ENCODE assay signal across 8 cellular contexts in the genomic region with DNA sequence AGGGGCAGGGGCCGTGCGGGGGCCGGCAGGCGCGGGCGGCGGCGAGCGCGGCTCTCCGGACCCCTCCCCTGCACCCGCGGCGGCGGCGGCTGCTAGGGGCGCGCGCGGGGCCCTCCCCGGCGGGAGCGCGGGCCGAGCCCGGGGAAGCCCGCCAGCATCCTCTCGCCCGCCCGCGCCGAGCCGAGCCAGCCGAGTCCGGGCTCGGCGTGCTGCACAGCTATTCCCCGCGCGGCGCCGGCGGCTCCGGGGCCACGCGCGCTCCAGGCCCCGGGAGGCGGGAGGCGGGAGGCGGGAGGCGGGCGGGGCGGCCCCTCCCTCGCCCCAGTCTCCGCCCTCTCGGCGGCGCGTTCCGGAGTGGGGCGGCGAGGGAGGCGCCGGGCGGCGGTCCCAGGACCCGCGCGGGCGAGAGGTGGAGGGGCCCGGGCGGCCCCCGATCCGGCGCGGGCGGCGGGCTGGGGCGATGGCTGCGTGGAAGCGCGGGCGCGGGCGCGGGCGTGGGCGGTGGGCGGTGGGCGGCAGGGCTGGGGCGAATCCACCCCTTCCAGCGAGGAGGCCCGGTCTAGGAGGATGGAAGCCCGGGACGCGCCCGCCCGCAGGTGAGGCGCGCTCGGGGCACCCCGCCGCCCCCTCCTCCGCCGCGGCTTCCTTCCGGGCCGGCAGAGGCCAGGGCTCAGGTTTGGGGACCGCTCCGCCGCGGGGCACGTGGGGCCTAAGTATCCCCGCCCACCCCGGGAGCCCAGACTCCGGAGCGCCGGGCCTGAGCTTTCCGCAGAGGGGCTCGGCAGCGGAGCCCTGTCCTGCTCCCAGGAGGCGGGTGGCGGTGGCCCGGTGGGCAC. TPM values are rescaled to one million over a fixed set of nuclear protein-coding genes. Genes with fewer than 3 reads are reported as not detected.
A peak's percentile ranks its signal among the peaks of the same experiment; 100 is the strongest.
DNase-seq lines count a peak whose midpoint lies in the region; ATAC-seq and TF ChIP-seq lines count a peak whose summit lies in the region.

A gene (minus strand): TSS at position 261 of the 836 bp plus-strand sequence. CDS start 1,250 bp downstream, outside the sequence.

- ATAC-seq in GM18519 (IDR thresholded peaks at IDR 0.05; ENCODE audit: low FRiP score, unreplicated experiment) = peak; percentile 37
- ATAC-seq in HG03039 (IDR thresholded peaks at IDR 0.05; ENCODE audit: unreplicated experiment) = peak; percentile 42
- peak; percentile 86 for ATAC-seq in Panc1

- TF ChIP-seq CTCF in Panc1 (IDR thresholded peaks at IDR 0.05) (no peak), foreskin fibroblast (IDR thresholded peaks at IDR 0.05; ENCODE audit: low read depth, low read length) (no peak)

- POLR2A ChIA-PET in Panc1 (lab: Charles Lee) = interaction anchor here (0.6 kb wide), 1 partner anchor 89 kb away, joined by 7 read pairs; no protein-coding TSS in a partner anchor

- under 1% methylated on average over 125 of the region's 125 CpGs for WGBS in thymus

- H3K27me3 ChIP-seq in Panc1 (ENCODE audit: control insufficient read depth, insufficient read depth, low read length) (no peaks in the 10 kb centered on the region), neuron (ENCODE audit: insufficient read depth, low read length) (no peaks in the 10 kb centered on the region), thymus (ENCODE audit: control insufficient read depth, insufficient read depth) (no peaks in the 10 kb centered on the region)

- peak within 1 kb of the TSS; percentile 71 for H2AFZ ChIP-seq in neuron (ENCODE audit: low read depth, low read length)

- no peaks in the 10 kb centered on the region for H3K9me3 ChIP-seq in Panc1 (ENCODE audit: control insufficient read depth, insufficient read depth, low read depth, low read length)
- no peaks in the 10 kb centered on the region for H3K9me3 ChIP-seq in neuron (ENCODE audit: low read length)
- H3K9me3 ChIP-seq in thymus (ENCODE audit: control insufficient read depth) = peaks cover under 1% of the 10 kb centered on the region

- no TSS peak for BruUV-seq in Panc1 (replicated peaks; lab: Mats Ljungman, UMichigan)

- H3K4me1 ChIP-seq in Panc1 (ENCODE audit: control insufficient read depth, insufficient read depth, low read length) = 0 out of 2 replicates have a peak, but pooled peaks cover 3% of the 10 kb centered on the region
- H3K4me1 ChIP-seq in neuron (ENCODE audit: insufficient read depth, low read length) = peaks cover 14% of the 10 kb centered on the region
- H3K4me1 ChIP-seq in thymus (ENCODE audit: control insufficient read depth, insufficient read depth, low read length) = peaks cover 8% of the 10 kb centered on the region

- intact Hi-C loops in Panc1 (cut with micrococcal nuclease; ENCODE audit: unreplicated experiment) = no loop called here

- peak within 1 kb of the TSS; percentile 59 to 68 for H3K4me3 ChIP-seq in Panc1 (ENCODE audit: low read depth in 2 of 2, low read length in 2 of 2)
- peak within 1 kb of the TSS; percentile 56 to 73 for H3K4me3 ChIP-seq in foreskin fibroblast (ENCODE audit: low read depth in 1 of 2, low read length in 2 of 2)
- H3K4me3 ChIP-seq in neuron (ENCODE audit: low read length) = peak within 1 kb of the TSS; percentile 64
- H3K4me3 ChIP-seq in thymus (ENCODE audit: low read length) = peak within 1 kb of the TSS; percentile 66

- H3K27ac ChIP-seq in Panc1 (ENCODE audit: low read length) (peak within 1 kb of the TSS; percentile 72), thymus (ENCODE audit: low read depth) (peak within 1 kb of the TSS; percentile 36)

- peak; percentile 8 for DNase-seq in A172 (ENCODE audit: low spot score)
- DNase-seq in Panc1 (ENCODE audit: low read depth, low spot score) = no peak
- DNase-seq in activated gamma-delta T cell treated with Interleukin-2 at 50 U/mL for 16 hours = peak; percentile 61
- DNase-seq in foreskin fibroblast = peak; percentile 59 to 84

- H3K36me3 ChIP-seq in Panc1 (ENCODE audit: control insufficient read depth, insufficient read depth, low read length) (no peaks in the 10 kb centered on the region), neuron (ENCODE audit: insufficient read depth, low read length) (peaks cover 11% of the 10 kb centered on the region), thymus (ENCODE audit: control insufficient read depth, insufficient read depth) (peaks cover 3% of the 10 kb centered on the region)

- in situ Hi-C loops in Panc1 (cut with HindIII; ENCODE audit: low pct_unique_long_range_greater_than_20kb, low sequenced_read_pairs) = no loop called here

- CTCF ChIA-PET in Panc1 (lab: Charles Lee) = interaction anchor here (0.5 kb wide), 1 partner anchor 345 kb away, joined by 3 read pairs; no protein-coding TSS in a partner anchor

RNA-seq across cellular contexts. Expression of the gene that starts here (rescaled TPM):
- total RNA-seq in A172 (2014; rRNA removed; shearing (Covaris generic)) = 28.5 and 36.8 TPM in 2 replicates
- total RNA-seq in Panc1 (2021; ENCODE audit: unreplicated experiment) = 34.1 TPM
- polyA plus RNA-seq in Panc1 (2012; ENCODE audit: insufficient read length) = 48.5 TPM
- polyA plus RNA-seq in thymus = 37.1 TPM
